Comparison of ENCODE assay signal across 8 cellular contexts in genomic region chr1:112509005-112509659, GRCh38. TPM values are rescaled to one million over a fixed set of nuclear protein-coding genes. Genes with fewer than 3 reads are reported as not detected.
DNase-seq lines count a peak whose midpoint lies in the region; ATAC-seq and TF ChIP-seq lines count a peak whose summit lies in the region.

No MANE protein-coding gene starts in this region.

- TF ChIP-seq POLR2A in erythroblast (IDR thresholded peaks at IDR 0.05; ENCODE audit: low read length), result no peak

- H3K36me3 Mint-ChIP-seq in neural crest cell (ENCODE audit: low read depth), result no peaks in the 10 kb centered on the region

- H3K27ac Mint-ChIP-seq in neural crest cell (ENCODE audit: unreplicated experiment), result no peak overlapping the region

- peaks cover 82% of the 10 kb centered on the region for H3K27me3 Mint-ChIP-seq in neural crest cell (ENCODE audit: low read depth)

- TF ChIP-seq CTCF in neural crest cell (conservative IDR thresholded peaks at IDR 0.05), result no peak

- H3K4me3 Mint-ChIP-seq in neural crest cell, result peak overlapping the region; percentile 70

- ATAC-seq in HG03135 (IDR thresholded peaks at IDR 0.05; ENCODE audit: unreplicated experiment), result no peak

- peak; percentile 35 for DNase-seq in DMS 273 (lab: John Stamatoyannopoulos, UW; ENCODE audit: unreplicated experiment)
- DNase-seq in DMS 273 treated with DMSO at 0.1 percent for 48 hours (lab: John Stamatoyannopoulos, UW), result no peak
- DNase-seq in activated CD4-positive, alpha-beta T cell treated with anti-CD3 and anti-CD28 coated beads for 4 hours, result peak; percentile 13 to 18
- peak; percentile 15 to 20 for DNase-seq in erythroblast (lab: John Stamatoyannopoulos, UW)
- no peak for DNase-seq in neural crest cell (ENCODE audit: low read depth, low spot score)
- DNase-seq in OCI-M1 (lab: John Stamatoyannopoulos, UW), result no peak
- DNase-seq in AG08396 (ENCODE audit: low spot score), result no peak

- H3K4me1 Mint-ChIP-seq in neural crest cell, result no peaks in the 10 kb centered on the region

- no peaks in the 10 kb centered on the region for H3K9me3 Mint-ChIP-seq in neural crest cell

RNA-seq across cellular contexts. Expression of gene WNT2B, which starts 0.4 kb away (rescaled TPM):
- total RNA-seq in neural crest cell, result 1.3 and 1.5 TPM in 2 replicates

Comparison
In these comparisons a context has a peak if more than half of its experiments do, and no peak if none do; other contexts are left out.
1. DNase-seq: peak in DMS 273 (single experiment), activated CD4-positive, alpha-beta T cell treated with anti-CD3 and anti-CD28 coated beads for 4 hours (2 of 2) and erythroblast (2 of 2); none in DMS 273 treated with DMSO at 0.1 percent for 48 hours (single experiment), neural crest cell (single experiment), OCI-M1 (single experiment) and AG08396 (single experiment).